Comparison of ENCODE assay signal across 1 cellular context in genomic region chr1:109099871-109100757, GRCh38.
TF ChIP-seq lines count a peak whose summit lies in the region.

No MANE protein-coding gene starts in this region.

TF ChIP-seq in HepG2, 621 proteins besides CTCF, POLR2A, EP300 and RAD21 (continued from another document and continues in another):
- TF ChIP-seq BCLAF1 (IDR thresholded peaks at IDR 0.05): no peak
- TF ChIP-seq ZNF776 (CRISPR knock-in tag; IDR thresholded peaks at IDR 0.05): peak; percentile 95
- peak; percentile 99 for TF ChIP-seq ASH2L (IDR thresholded peaks at IDR 0.05; ENCODE audit: insufficient read length, low read depth, low read length)
- TF ChIP-seq CENPX (CRISPR knock-in tag; IDR thresholded peaks at IDR 0.05): no peak
- peak; percentile 49; the same call in 1 of the 2 replicates for TF ChIP-seq ZNF800 (CRISPR knock-in tag; IDR thresholded peaks at IDR 0.05)
- no peak for TF ChIP-seq IKZF1 (IDR thresholded peaks at IDR 0.05)
- TF ChIP-seq ZNF276 (CRISPR knock-in tag; IDR thresholded peaks at IDR 0.05; ENCODE audit: low read depth): peak; percentile 78; the same call in 1 of the 2 replicates
- TF ChIP-seq FOXC1 (CRISPR knock-in tag; IDR thresholded peaks at IDR 0.05; ENCODE audit: borderline replicate concordance): peak; percentile 94
- TF ChIP-seq IKZF5 (CRISPR knock-in tag; IDR thresholded peaks at IDR 0.05): peak; percentile 89
- peak; percentile 60; the same call in 1 of the 2 replicates for TF ChIP-seq ZNF780A (CRISPR knock-in tag; IDR thresholded peaks at IDR 0.05)
- no peak for TF ChIP-seq RAD51 (IDR thresholded peaks at IDR 0.05; ENCODE audit: borderline replicate concordance)
- no peak for TF ChIP-seq ZKSCAN5 (CRISPR knock-in tag; IDR thresholded peaks at IDR 0.05)
- no peak; the same call in 1 of the 2 replicates for TF ChIP-seq NR2F2 (IDR thresholded peaks at IDR 0.05; ENCODE audit: borderline replicate concordance, low read depth)
- peak; percentile 55; the same call in 1 of the 2 replicates for TF ChIP-seq KDM5A (IDR thresholded peaks at IDR 0.05; ENCODE audit: borderline replicate concordance, low read length)
- no peak for TF ChIP-seq RARG (CRISPR knock-in tag; IDR thresholded peaks at IDR 0.05; ENCODE audit: low read depth)
- TF ChIP-seq THAP11 (CRISPR knock-in tag; IDR thresholded peaks at IDR 0.05): peak; percentile 93
- no peak; the same call in 1 of the 2 replicates for TF ChIP-seq CSRNP2 (CRISPR knock-in tag; conservative IDR thresholded peaks at IDR 0.05; ENCODE audit: low read depth)
- TF ChIP-seq CHCHD3 (CRISPR knock-in tag; IDR thresholded peaks at IDR 0.05): peak; percentile 95
- no peak for TF ChIP-seq ZKSCAN1 (IDR thresholded peaks at IDR 0.05; ENCODE audit: low read length)
- peak; percentile 92 for TF ChIP-seq ZBTB20 (CRISPR knock-in tag; IDR thresholded peaks at IDR 0.05; ENCODE audit: borderline replicate concordance, low read depth)
- no peak for TF ChIP-seq ZNF512B (CRISPR knock-in tag; IDR thresholded peaks at IDR 0.05; ENCODE audit: borderline replicate concordance)
- TF ChIP-seq ZFP37 (CRISPR knock-in tag; IDR thresholded peaks at IDR 0.05; ENCODE audit: borderline replicate concordance): peak; percentile 93
- peak; percentile 97 for TF ChIP-seq ZNF687 (CRISPR knock-in tag; IDR thresholded peaks at IDR 0.05)
- peak; percentile 97 for TF ChIP-seq ZNF468 (CRISPR knock-in tag; IDR thresholded peaks at IDR 0.05)
- TF ChIP-seq MIXL1 (CRISPR knock-in tag; IDR thresholded peaks at IDR 0.05): no peak; the same call in none of the 2 replicates
- no peak for TF ChIP-seq ZNF674 (CRISPR knock-in tag; IDR thresholded peaks at IDR 0.05; ENCODE audit: low read depth)
- no peak for TF ChIP-seq TBL1XR1 (IDR thresholded peaks at IDR 0.05; ENCODE audit: borderline replicate concordance, low read length, partially characterized antibody)
- TF ChIP-seq NCOA1 (CRISPR knock-in tag; IDR thresholded peaks at IDR 0.05): 0 out of 2 replicates have a peak, but pooled peaks have one; percentile 41
- TF ChIP-seq AFF4 (CRISPR knock-in tag; IDR thresholded peaks at IDR 0.05): peak; percentile 77; the same call in 1 of the 2 replicates
- peak; percentile 70; the same call in 1 of the 2 replicates for TF ChIP-seq FOXK1 (CRISPR knock-in tag; IDR thresholded peaks at IDR 0.05; ENCODE audit: borderline replicate concordance, low read depth)
- TF ChIP-seq HNRNPL (IDR thresholded peaks at IDR 0.05; ENCODE audit: low read depth, low read length): peak; percentile 88
- peak; percentile 74; the same call in 1 of the 2 replicates for TF ChIP-seq TSC22D2 (CRISPR knock-in tag; IDR thresholded peaks at IDR 0.05; ENCODE audit: borderline replicate concordance)
- no peak for TF ChIP-seq SP1 (IDR thresholded peaks at IDR 0.05)
- peak; percentile 77 for TF ChIP-seq SP1 (CRISPR knock-in tag; IDR thresholded peaks at IDR 0.05)
- TF ChIP-seq TFAP4 (IDR thresholded peaks at IDR 0.05; ENCODE audit: borderline replicate concordance, low read depth): peak; percentile 14; the same call in 1 of the 2 replicates
- peak; percentile 97 for TF ChIP-seq SALL2 (CRISPR knock-in tag; IDR thresholded peaks at IDR 0.05)
